In genomic region chr9:7370378-7370777, GRCh38 we compare ENCODE assay signal across 3 cellular contexts.
TF ChIP-seq lines count a peak whose summit lies in the region.

No MANE protein-coding gene starts in this region.

TF ChIP-seq in SK-N-SH, 30 proteins besides CTCF, POLR2A, EP300 and RAD21 (continued from another document):
- TF ChIP-seq FOSL2 (IDR thresholded peaks at IDR 0.05; ENCODE audit: borderline replicate concordance, low read depth) (no peak), REST (IDR thresholded peaks at IDR 0.05; ENCODE audit: low read depth, low read length) (peak; percentile 86; the same call in 1 of the 2 replicates)

TF ChIP-seq in SK-N-SH treated with all-trans-retinoic acid at 6 μM for 48 hours, 23 proteins besides CTCF, POLR2A, EP300 and RAD21 (continued from another document):
- no peak for TF ChIP-seq CSRNP3 (CRISPR knock-in tag; IDR thresholded peaks at IDR 0.05)
- TF ChIP-seq SNAI2 (CRISPR knock-in tag; IDR thresholded peaks at IDR 0.05) = no peak
- TF ChIP-seq ISL1 (CRISPR knock-in tag; IDR thresholded peaks at IDR 0.05) = no peak
- no peak for TF ChIP-seq ZNF70 (CRISPR knock-in tag; IDR thresholded peaks at IDR 0.05)
- TF ChIP-seq ESRRG (CRISPR knock-in tag; IDR thresholded peaks at IDR 0.05) = no peak
- no peak for TF ChIP-seq TCF4 (CRISPR knock-in tag; IDR thresholded peaks at IDR 0.05; ENCODE audit: borderline replicate concordance)
- TF ChIP-seq ZFP30 (CRISPR knock-in tag; IDR thresholded peaks at IDR 0.05) = no peak
- no peak for TF ChIP-seq TOX (CRISPR knock-in tag; IDR thresholded peaks at IDR 0.05; ENCODE audit: borderline replicate concordance)
- TF ChIP-seq ZFP3 (CRISPR knock-in tag; IDR thresholded peaks at IDR 0.05) = no peak
- no peak for TF ChIP-seq OSR1 (CRISPR knock-in tag; IDR thresholded peaks at IDR 0.05)
- no peak for TF ChIP-seq BACH2 (CRISPR knock-in tag; IDR thresholded peaks at IDR 0.05; ENCODE audit: borderline replicate concordance)
- TF ChIP-seq POU6F1 (CRISPR knock-in tag; IDR thresholded peaks at IDR 0.05; ENCODE audit: borderline replicate concordance, low read depth) = no peak
- no peak for TF ChIP-seq TSHZ2 (CRISPR knock-in tag; IDR thresholded peaks at IDR 0.05)
- TF ChIP-seq PATZ1 (CRISPR knock-in tag; IDR thresholded peaks at IDR 0.05; ENCODE audit: borderline replicate concordance) = no peak
TF ChIP-seq in SK-N-SH treated with all-trans-retinoic acid at 6 μM for 48 hours: peak in this region for 0.

TF ChIP-seq in liver, 16 proteins besides CTCF, POLR2A, EP300 and RAD21 (continued from another document):
- TF ChIP-seq REST (IDR thresholded peaks at IDR 0.05) = peak; percentile 84
